1 cellular context compared by ENCODE assay signal in genomic region chr17:48259710-48260291, GRCh38.
TF ChIP-seq lines count a peak whose summit lies in the region.

No MANE protein-coding gene starts in this region.

TF ChIP-seq in HEK293, 187 proteins besides CTCF, POLR2A, EP300 and RAD21 (continued from another document):
- TF ChIP-seq PRDM4 (tag by site-specific recombination; IDR thresholded peaks at IDR 0.05) (no peak), PRDM10 (tag by site-specific recombination; IDR thresholded peaks at IDR 0.05) (peak; percentile 34; the same call in 1 of the 2 replicates), ZBTB44 (tag by site-specific recombination; IDR thresholded peaks at IDR 0.05) (peak; percentile 44; the same call in 1 of the 2 replicates), ZNF660 (tag by site-specific recombination; IDR thresholded peaks at IDR 0.05) (0 out of 2 replicates have a peak, but pooled peaks have one; percentile 56), REPIN1 (tag by site-specific recombination; IDR thresholded peaks at IDR 0.05; ENCODE audit: low read depth) (no peak), MYNN (tag by site-specific recombination; IDR thresholded peaks at IDR 0.05; ENCODE audit: borderline replicate concordance) (no peak), ZNF521 (tag by site-specific recombination; IDR thresholded peaks at IDR 0.05) (no peak), FEZF1 (tag by site-specific recombination; IDR thresholded peaks at IDR 0.05) (peak; percentile 35; the same call in 1 of the 2 replicates), IKZF3 (tag by site-specific recombination; IDR thresholded peaks at IDR 0.05) (0 out of 2 replicates have a peak, but pooled peaks have one; percentile 41), ZNF596 (tag by site-specific recombination; IDR thresholded peaks at IDR 0.05) (no peak), HIC1 (tag by site-specific recombination; IDR thresholded peaks at IDR 0.05) (no peak), ZNF473 (tag by site-specific recombination; IDR thresholded peaks at IDR 0.05) (no peak)
